In genomic region chr20:43188234-43188653, GRCh38 we compare ENCODE assay signal across 14 cellular contexts. TPM values are rescaled to one million over a fixed set of nuclear protein-coding genes. Genes with fewer than 3 reads are reported as not detected.
DNase-seq lines count a peak whose midpoint lies in the region; ATAC-seq and TF ChIP-seq lines count a peak whose summit lies in the region.
"Had no signal": no experiment of that assay in that cellular context is flagged by ENCODE, and none has a peak within 500 bp of the region (broad histone marks: within the 10 kb centered on the region; RNA-seq: fewer than 3 reads in every experiment).

No MANE protein-coding gene starts in this region.

- H3K9me3 ChIP-seq in SK-N-SH: no peaks in the 10 kb centered on the region
- H3K9me3 ChIP-seq in WERI-Rb-1 (ENCODE audit: severe bottlenecking): no peaks in the 10 kb centered on the region
- no peaks in the 10 kb centered on the region for H3K9me3 ChIP-seq in iPS-20b (ENCODE audit: insufficient read depth, low read depth, low read length)
- no peaks in the 10 kb centered on the region for H3K9me3 ChIP-seq in thoracic aorta

- H3K27ac ChIP-seq in SK-N-SH (ENCODE audit: low read depth in 2 of 2, low read length in 1 of 2): no peak overlapping the region
- H3K27ac ChIP-seq in WERI-Rb-1: no peak overlapping the region
- no peak overlapping the region for H3K27ac ChIP-seq in iPS-20b (ENCODE audit: low read length)
- no peak overlapping the region for H3K27ac ChIP-seq in thoracic aorta
- no peak overlapping the region for H3K27ac ChIP-seq in foreskin keratinocyte

- peaks cover 31% of the 10 kb centered on the region for H3K27me3 Mint-ChIP-seq in activated CD8-positive, alpha-beta T cell treated with anti-CD3 and anti-CD28 coated beads, Interleukin-2, amount 10 ng/mL, durations not matched to agents 7 days and 5 days (ENCODE audit: low read depth)

- H2AFZ ChIP-seq in SK-N-SH (ENCODE audit: low read depth): no peak overlapping the region

- H3K9ac ChIP-seq in SK-N-SH: no peak overlapping the region
- no peak overlapping the region for H3K9ac ChIP-seq in iPS-20b (ENCODE audit: low read depth, low read length)

- H3K4me2 ChIP-seq in SK-N-SH: peak overlapping the region; percentile 41; the same call in 1 of the 2 replicates

- POLR2A ChIA-PET in SK-N-SH (lab: Yijun Ruan, JAX): no interaction called here
- POLR2A ChIA-PET in activated CD8-positive, alpha-beta T cell treated with anti-CD3 and anti-CD28 coated beads, Interleukin-2, amount 10 ng/mL, durations not matched to agents 7 days and 5 days (lab: Charles Lee): no interaction called here

- TF ChIP-seq EP300 in SK-N-SH (IDR thresholded peaks at IDR 0.05; ENCODE audit: borderline replicate concordance in 1 of 2, low read depth in 1 of 2, low read length in 1 of 2): no peak

- H3K27me3 ChIP-seq in SK-N-SH (ENCODE audit: insufficient read depth): no peaks in the 10 kb centered on the region
- H3K27me3 ChIP-seq in WERI-Rb-1 (ENCODE audit: insufficient read depth, low read depth, severe bottlenecking): peaks cover 45% of the 10 kb centered on the region
- H3K27me3 ChIP-seq in iPS-20b (ENCODE audit: insufficient read depth, low read length): peaks cover 60% of the 10 kb centered on the region
- peaks cover 5% of the 10 kb centered on the region for H3K27me3 ChIP-seq in thoracic aorta (replicated peaks; ENCODE audit: insufficient read depth)
- peaks cover 27% of the 10 kb centered on the region for H3K27me3 ChIP-seq in foreskin keratinocyte

- H3K4me1 ChIP-seq in SK-N-SH (ENCODE audit: control insufficient read depth in 1 of 2, insufficient read depth in 2 of 2, low read depth in 1 of 2, low read length in 1 of 2) (peaks cover 0 to 6% of the 10 kb centered on the region in 2 experiments; a peak in 1 of 4 replicates), iPS-20b (ENCODE audit: insufficient read depth, low read length) (peaks cover 6% of the 10 kb centered on the region; the same call in 1 of the 2 replicates), thoracic aorta (ENCODE audit: control insufficient read depth in 1 of 2, low read depth in 2 of 2) (peaks cover 10 to 21% of the 10 kb centered on the region in 2 donors), foreskin keratinocyte (no peaks in the 10 kb centered on the region)

- no peak overlapping the region for H3K27ac Mint-ChIP-seq in activated CD8-positive, alpha-beta T cell treated with anti-CD3 and anti-CD28 coated beads, Interleukin-2, amount 10 ng/mL, durations not matched to agents 7 days and 5 days
- no peak overlapping the region for H3K27ac Mint-ChIP-seq in stimulated activated effector memory CD8-positive, alpha-beta T cell treated with anti-CD3 and anti-CD28 coated beads, Interleukin-12 subunit alpha, Interleukin-12 subunit beta, amount 100 ng/mL, for 72 hours
- H3K27ac Mint-ChIP-seq: activated B cell treated with CpG ODN at 0.5 μM for 24 hours; activated T-cell treated with anti-CD3 and anti-CD28 coated beads, Interleukin-2, amount 50 U/mL, for 24 hours had no signal

- H3K9me3 Mint-ChIP-seq in activated CD8-positive, alpha-beta T cell treated with anti-CD3 and anti-CD28 coated beads, Interleukin-2, amount 10 ng/mL, durations not matched to agents 7 days and 5 days (ENCODE audit: insufficient read depth): no peaks in the 10 kb centered on the region
- no peaks in the 10 kb centered on the region for H3K9me3 Mint-ChIP-seq in stimulated activated effector memory CD8-positive, alpha-beta T cell treated with anti-CD3 and anti-CD28 coated beads, Interleukin-12 subunit alpha, Interleukin-12 subunit beta, amount 100 ng/mL, for 72 hours
- H3K9me3 Mint-ChIP-seq: activated B cell treated with CpG ODN at 0.5 μM for 24 hours; activated T-cell treated with anti-CD3 and anti-CD28 coated beads, Interleukin-2, amount 50 U/mL, for 24 hours had no signal

- DNase-seq in SK-N-SH (peak; percentile 47), WERI-Rb-1 (no peak), thoracic aorta (ENCODE audit: low spot score) (no peak), foreskin keratinocyte (no peak)
- no peak for DNase-seq in activated CD8-positive, alpha-beta T cell treated with anti-CD3 and anti-CD28 coated beads, Interleukin-2, amount 10 ng/mL, durations not matched to agents 7 days and 5 days
- no peak for DNase-seq in stimulated activated effector memory CD8-positive, alpha-beta T cell treated with anti-CD3 and anti-CD28 coated beads, Interleukin-12 subunit alpha, Interleukin-12 subunit beta, amount 100 ng/mL, for 72 hours (ENCODE audit: low spot score in 2 of 2)
- DNase-seq: NCI-H1436 treated with DMSO at 0.1 percent for 48 hours; NK-92 treated with Interleukin-12 subunit alpha and Interleukin-12 subunit beta, amount 100 ng/mL, for 24 hours had no signal

- 7% methylated on average over 16 of the region's 16 CpGs for WGBS in SK-N-SH (ENCODE audit: low lambda C conversion rate)

- H3F3A ChIP-seq in SK-N-SH (replicated peaks; ENCODE audit: insufficient read depth): no peaks in the 10 kb centered on the region

- no peak overlapping the region; a peak in 1 of 4 replicates for H3K4me3 ChIP-seq in SK-N-SH (ENCODE audit: low read depth in 2 of 2, low read length in 1 of 2)
- peak overlapping the region; percentile 4; the same call in 1 of the 2 replicates for H3K4me3 ChIP-seq in WERI-Rb-1 (ENCODE audit: low read depth, low read length)
- peak overlapping the region; percentile 66 for H3K4me3 ChIP-seq in iPS-20b (ENCODE audit: low read length)
- peak overlapping the region; percentile 62 for H3K4me3 ChIP-seq in thoracic aorta

- no peak overlapping the region for H3K4me3 Mint-ChIP-seq in activated CD8-positive, alpha-beta T cell treated with anti-CD3 and anti-CD28 coated beads, Interleukin-2, amount 10 ng/mL, durations not matched to agents 7 days and 5 days
- H3K4me3 Mint-ChIP-seq in stimulated activated effector memory CD8-positive, alpha-beta T cell treated with anti-CD3 and anti-CD28 coated beads, Interleukin-12 subunit alpha, Interleukin-12 subunit beta, amount 100 ng/mL, for 72 hours: no peak overlapping the region
- H3K4me3 Mint-ChIP-seq: activated B cell treated with CpG ODN at 0.5 μM for 24 hours; activated T-cell treated with anti-CD3 and anti-CD28 coated beads, Interleukin-2, amount 50 U/mL, for 24 hours had no signal

- no peaks in the 10 kb centered on the region for H3K9me2 ChIP-seq in SK-N-SH

- H3K36me3 ChIP-seq in SK-N-SH (replicated peaks in 1 of 2; ENCODE audit: control insufficient read depth in 1 of 2, insufficient read depth in 2 of 2, low read length in 1 of 2) (no peaks in the 10 kb centered on the region), WERI-Rb-1 (no peaks in the 10 kb centered on the region), iPS-20b (ENCODE audit: insufficient read depth, low read depth, low read length) (no peaks in the 10 kb centered on the region), thoracic aorta (no peaks in the 10 kb centered on the region)

- peaks cover 3% of the 10 kb centered on the region for H3K4me1 Mint-ChIP-seq in activated CD8-positive, alpha-beta T cell treated with anti-CD3 and anti-CD28 coated beads, Interleukin-2, amount 10 ng/mL, durations not matched to agents 7 days and 5 days (ENCODE audit: low read depth)
- peaks cover 4% of the 10 kb centered on the region for H3K4me1 Mint-ChIP-seq in stimulated activated effector memory CD8-positive, alpha-beta T cell treated with anti-CD3 and anti-CD28 coated beads, Interleukin-12 subunit alpha, Interleukin-12 subunit beta, amount 100 ng/mL, for 72 hours

- H3K36me3 Mint-ChIP-seq in activated CD8-positive, alpha-beta T cell treated with anti-CD3 and anti-CD28 coated beads, Interleukin-2, amount 10 ng/mL, durations not matched to agents 7 days and 5 days (ENCODE audit: low read depth): no peaks in the 10 kb centered on the region
- H3K36me3 Mint-ChIP-seq in stimulated activated effector memory CD8-positive, alpha-beta T cell treated with anti-CD3 and anti-CD28 coated beads, Interleukin-12 subunit alpha, Interleukin-12 subunit beta, amount 100 ng/mL, for 72 hours: no peaks in the 10 kb centered on the region

- no peaks in the 10 kb centered on the region for H4K20me1 ChIP-seq in SK-N-SH (ENCODE audit: insufficient read depth)

- no peak for TF ChIP-seq RAD21 in SK-N-SH (IDR thresholded peaks at IDR 0.05; ENCODE audit: low read length)

- H3K79me2 ChIP-seq in SK-N-SH (ENCODE audit: insufficient read depth): no peaks in the 10 kb centered on the region

- TF ChIP-seq CTCF in SK-N-SH (IDR thresholded peaks at IDR 0.05) (no peak), WERI-Rb-1 (IDR thresholded peaks at IDR 0.05; ENCODE audit: low read depth, low read length) (no peak), thoracic aorta (IDR thresholded peaks at IDR 0.05) (no peak), foreskin keratinocyte (conservative IDR thresholded peaks at IDR 0.05) (no peak)

- ATAC-seq in SK-N-SH treated with all-trans-retinoic acid at 6 μM for 48 hours (no peak), thoracic aorta (ENCODE audit: insufficient number of reproducible peaks, low FRiP score, low read depth) (no peak), foreskin keratinocyte (no peak)
- no peak for ATAC-seq in activated CD8-positive, alpha-beta T cell treated with anti-CD3 and anti-CD28 coated beads, Interleukin-2, amount 10 ng/mL, durations not matched to agents 7 days and 5 days
- ATAC-seq in stimulated activated effector memory CD8-positive, alpha-beta T cell treated with anti-CD3 and anti-CD28 coated beads, Interleukin-12 subunit alpha, Interleukin-12 subunit beta, amount 100 ng/mL, for 72 hours: no peak

- CTCF ChIA-PET in SK-N-SH (lab: Yijun Ruan, JAX): interaction anchor here (0.8 to 9.2 kb wide), 28 partner anchors 9 to 1490 kb away, joined by 3 to 90 read pairs (median 4); no protein-coding TSS in a partner anchor
- CTCF ChIA-PET in activated CD8-positive, alpha-beta T cell treated with anti-CD3 and anti-CD28 coated beads, Interleukin-2, amount 10 ng/mL, durations not matched to agents 7 days and 5 days (lab: Charles Lee): interaction anchor here (0.7 to 2.7 kb wide), 4 partner anchors 11 to 1490 kb away, joined by 3 to 9 read pairs (median 4); no protein-coding TSS in a partner anchor

TF ChIP-seq in SK-N-SH, 30 proteins besides CTCF, POLR2A, EP300 and RAD21:
- no peak for TF ChIP-seq NFIC (IDR thresholded peaks at IDR 0.05; ENCODE audit: borderline replicate concordance)
- no peak for TF ChIP-seq SMC3 (IDR thresholded peaks at IDR 0.05; ENCODE audit: low read depth, low read length)

RNA-seq across cellular contexts. Expression of gene PTPRT, which starts 1.5 kb away (rescaled TPM):
- not detected in 2 replicates for polyA plus RNA-seq in SK-N-SH (2012; rRNA removed)
- not detected in 2 replicates for polyA plus RNA-seq in SK-N-SH (2012; cell fraction: cytosol; rRNA removed)
- not detected in 2 replicates for polyA plus RNA-seq in SK-N-SH (2012; cell fraction: nucleus; rRNA removed)
- not detected for total RNA-seq in thoracic aorta
- not detected in 2 replicates for total RNA-seq in foreskin keratinocyte
- not detected in 2 replicates for polyA plus RNA-seq in foreskin keratinocyte
- total RNA-seq in activated CD8-positive, alpha-beta T cell treated with anti-CD3 and anti-CD28 coated beads, Interleukin-2, amount 10 ng/mL, durations not matched to agents 7 days and 5 days: not detected
- total RNA-seq: activated B cell treated with CpG ODN at 0.5 μM for 24 hours, Daoy, glomerular endothelial cell had no signal

Comparison
In these comparisons a context has a peak if more than half of its experiments do, and no peak if none do; other contexts are left out.
1. H3K4me3 ChIP-seq: peak in WERI-Rb-1 (single experiment), iPS-20b (single experiment) and thoracic aorta (single experiment); none in SK-N-SH (0 of 2).